In the genomic region with DNA sequence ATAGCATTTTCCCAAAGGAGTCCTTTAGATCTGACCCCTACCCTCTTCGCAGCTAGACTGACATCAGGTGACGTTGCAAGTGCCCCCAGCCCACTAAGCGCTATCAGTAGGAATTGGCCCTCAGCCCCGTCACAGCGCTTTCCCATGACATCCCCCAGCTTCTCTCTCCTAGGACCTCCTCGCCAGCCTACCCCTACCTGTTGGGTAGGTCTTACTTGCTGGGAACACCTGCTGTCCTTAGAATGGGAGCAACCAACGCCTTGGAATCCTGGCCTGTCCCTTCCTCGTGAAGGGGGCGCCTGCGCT, we compare ENCODE assay signal across 1 cellular context.
TF ChIP-seq lines count a peak whose summit lies in the region.

No MANE protein-coding gene starts in this region.

TF ChIP-seq in HepG2, 621 proteins besides CTCF, POLR2A, EP300 and RAD21:
- TF ChIP-seq POGZ (CRISPR knock-in tag; IDR thresholded peaks at IDR 0.05) (0 out of 2 replicates have a peak, but pooled peaks have one; percentile 12), TARDBP (CRISPR knock-in tag; IDR thresholded peaks at IDR 0.05) (no peak), SALL1 (CRISPR knock-in tag; IDR thresholded peaks at IDR 0.05) (peak; percentile 48; the same call in 1 of the 2 replicates), ZNF558 (CRISPR knock-in tag; IDR thresholded peaks at IDR 0.05; ENCODE audit: borderline replicate concordance) (0 out of 2 replicates have a peak, but pooled peaks have one; percentile 64), TSC22D2 (CRISPR knock-in tag; IDR thresholded peaks at IDR 0.05; ENCODE audit: borderline replicate concordance) (no peak), GZF1 (CRISPR knock-in tag; IDR thresholded peaks at IDR 0.05) (0 out of 2 replicates have a peak, but pooled peaks have one; percentile 47), SP4 (CRISPR knock-in tag; IDR thresholded peaks at IDR 0.05) (peak; percentile 3; the same call in 1 of the 2 replicates), PHF21A (CRISPR knock-in tag; IDR thresholded peaks at IDR 0.05) (peak; percentile 46; the same call in 1 of the 2 replicates), GABPB1 (CRISPR knock-in tag; IDR thresholded peaks at IDR 0.05) (no peak), ZNF737 (CRISPR knock-in tag; IDR thresholded peaks at IDR 0.05; ENCODE audit: borderline replicate concordance) (peak; percentile 68; the same call in 1 of the 2 replicates), ZNF296 (CRISPR knock-in tag; conservative IDR thresholded peaks at IDR 0.05) (0 out of 2 replicates have a peak, but pooled peaks have one; percentile 22), ZFP41 (CRISPR knock-in tag; IDR thresholded peaks at IDR 0.05; ENCODE audit: borderline replicate concordance) (0 out of 2 replicates have a peak, but pooled peaks have one; percentile 10), DPF2 (CRISPR knock-in tag; IDR thresholded peaks at IDR 0.05; ENCODE audit: borderline replicate concordance, low read depth) (no peak)
- TF ChIP-seq, protein P1, sequence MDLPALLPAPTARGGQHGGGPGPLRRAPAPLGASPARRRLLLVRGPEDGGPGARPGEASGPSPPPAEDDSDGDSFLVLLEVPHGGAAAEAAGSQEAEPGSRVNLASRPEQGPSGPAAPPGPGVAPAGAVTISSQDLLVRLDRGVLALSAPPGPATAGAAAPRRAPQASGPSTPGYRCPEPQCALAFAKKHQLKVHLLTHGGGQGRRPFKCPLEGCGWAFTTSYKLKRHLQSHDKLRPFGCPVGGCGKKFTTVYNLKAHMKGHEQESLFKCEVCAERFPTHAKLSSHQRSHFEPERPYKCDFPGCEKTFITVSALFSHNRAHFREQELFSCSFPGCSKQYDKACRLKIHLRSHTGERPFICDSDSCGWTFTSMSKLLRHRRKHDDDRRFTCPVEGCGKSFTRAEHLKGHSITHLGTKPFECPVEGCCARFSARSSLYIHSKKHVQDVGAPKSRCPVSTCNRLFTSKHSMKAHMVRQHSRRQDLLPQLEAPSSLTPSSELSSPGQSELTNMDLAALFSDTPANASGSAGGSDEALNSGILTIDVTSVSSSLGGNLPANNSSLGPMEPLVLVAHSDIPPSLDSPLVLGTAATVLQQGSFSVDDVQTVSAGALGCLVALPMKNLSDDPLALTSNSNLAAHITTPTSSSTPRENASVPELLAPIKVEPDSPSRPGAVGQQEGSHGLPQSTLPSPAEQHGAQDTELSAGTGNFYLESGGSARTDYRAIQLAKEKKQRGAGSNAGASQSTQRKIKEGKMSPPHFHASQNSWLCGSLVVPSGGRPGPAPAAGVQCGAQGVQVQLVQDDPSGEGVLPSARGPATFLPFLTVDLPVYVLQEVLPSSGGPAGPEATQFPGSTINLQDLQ (CRISPR knock-in tag; IDR thresholded peaks at IDR 0.05): peak; percentile 23; the same call in 1 of the 2 replicates
- TF ChIP-seq, protein P2, sequence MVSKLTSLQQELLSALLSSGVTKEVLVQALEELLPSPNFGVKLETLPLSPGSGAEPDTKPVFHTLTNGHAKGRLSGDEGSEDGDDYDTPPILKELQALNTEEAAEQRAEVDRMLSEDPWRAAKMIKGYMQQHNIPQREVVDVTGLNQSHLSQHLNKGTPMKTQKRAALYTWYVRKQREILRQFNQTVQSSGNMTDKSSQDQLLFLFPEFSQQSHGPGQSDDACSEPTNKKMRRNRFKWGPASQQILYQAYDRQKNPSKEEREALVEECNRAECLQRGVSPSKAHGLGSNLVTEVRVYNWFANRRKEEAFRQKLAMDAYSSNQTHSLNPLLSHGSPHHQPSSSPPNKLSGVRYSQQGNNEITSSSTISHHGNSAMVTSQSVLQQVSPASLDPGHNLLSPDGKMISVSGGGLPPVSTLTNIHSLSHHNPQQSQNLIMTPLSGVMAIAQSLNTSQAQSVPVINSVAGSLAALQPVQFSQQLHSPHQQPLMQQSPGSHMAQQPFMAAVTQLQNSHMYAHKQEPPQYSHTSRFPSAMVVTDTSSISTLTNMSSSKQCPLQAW (CRISPR knock-in tag; IDR thresholded peaks at IDR 0.05): peak; percentile 52
- TF ChIP-seq, protein P3, sequence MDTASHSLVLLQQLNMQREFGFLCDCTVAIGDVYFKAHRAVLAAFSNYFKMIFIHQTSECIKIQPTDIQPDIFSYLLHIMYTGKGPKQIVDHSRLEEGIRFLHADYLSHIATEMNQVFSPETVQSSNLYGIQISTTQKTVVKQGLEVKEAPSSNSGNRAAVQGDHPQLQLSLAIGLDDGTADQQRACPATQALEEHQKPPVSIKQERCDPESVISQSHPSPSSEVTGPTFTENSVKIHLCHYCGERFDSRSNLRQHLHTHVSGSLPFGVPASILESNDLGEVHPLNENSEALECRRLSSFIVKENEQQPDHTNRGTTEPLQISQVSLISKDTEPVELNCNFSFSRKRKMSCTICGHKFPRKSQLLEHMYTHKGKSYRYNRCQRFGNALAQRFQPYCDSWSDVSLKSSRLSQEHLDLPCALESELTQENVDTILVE (CRISPR knock-in tag; IDR thresholded peaks at IDR 0.05): peak; percentile 48; the same call in 1 of the 2 replicates
